14 cellular contexts compared by ENCODE assay signal in the genomic region with DNA sequence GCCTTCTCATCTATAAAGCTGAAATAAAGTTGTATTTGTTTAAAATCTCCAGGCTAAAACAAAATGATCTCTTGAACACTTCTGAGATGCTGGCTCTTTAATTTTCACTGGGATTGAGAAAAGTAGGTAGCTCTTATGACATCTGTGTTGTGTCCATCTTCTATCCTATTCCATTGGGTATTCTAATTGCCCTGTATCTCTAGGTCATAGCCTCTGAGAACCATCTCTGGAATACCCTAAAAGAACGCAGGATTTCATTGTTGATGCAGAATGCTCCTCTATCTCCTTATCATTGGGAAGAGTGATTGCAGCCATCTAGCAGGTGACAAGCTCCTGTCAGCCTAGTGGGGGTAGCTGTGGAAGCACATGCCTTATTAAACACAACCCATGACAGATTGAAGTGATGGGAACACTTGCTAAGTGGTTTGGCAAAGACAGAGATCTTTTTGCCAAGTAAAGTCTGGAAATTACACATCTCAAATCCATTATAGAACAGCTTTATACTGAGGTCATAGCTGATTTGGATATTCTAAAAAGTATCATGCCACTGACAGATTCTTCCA.
DNase-seq lines count a peak whose midpoint lies in the region; ATAC-seq and TF ChIP-seq lines count a peak whose summit lies in the region.
"Had no signal": no experiment of that assay in that cellular context is flagged by ENCODE, and none has a peak within 500 bp of the region (broad histone marks: within the 10 kb centered on the region; RNA-seq: fewer than 3 reads in every experiment).

No MANE protein-coding gene starts in this region.

- TF ChIP-seq CTCF in omental fat pad (IDR thresholded peaks at IDR 0.05) = no peak

- intact Hi-C loops in Right ventricle myocardium superior (cut with DNase I) = no loop called here
- intact Hi-C loops in cardiac septum (cut with DNase I) = no loop called here
- intact Hi-C loops in left ventricle myocardium superior (cut with micrococcal nuclease) = no loop called here

- DNase-seq in Right ventricle myocardium superior (no peak), cardiac septum (ENCODE audit: low spot score) (no peak), left ventricle myocardium superior (no peak), putamen (ENCODE audit: low spot score) (peak; percentile 36), cortex of kidney (lab: John Stamatoyannopoulos, UW) (no peak), omental fat pad (ENCODE audit: low spot score) (no peak)
- DNase-seq: Calu3; CD8-positive, alpha-beta T cell; DND-41; EL; GOT3; H9 had no signal

- ATAC-seq in Right ventricle myocardium superior (ENCODE audit: poor library complexity) (peak; percentile 91), SK-N-SH treated with all-trans-retinoic acid at 6 μM for 48 hours (no peak), left ventricle myocardium superior (peak; percentile 86), omental fat pad (ENCODE audit: low FRiP score) (no peak)
- ATAC-seq: CD8-positive, alpha-beta T cell; GM12878 had no signal

TF ChIP-seq in SK-N-SH treated with all-trans-retinoic acid at 6 μM for 48 hours, 23 proteins besides CTCF, POLR2A, EP300 and RAD21:
- no peak for TF ChIP-seq ZFP30 (CRISPR knock-in tag; IDR thresholded peaks at IDR 0.05)
- TF ChIP-seq GLIS3 (CRISPR knock-in tag; IDR thresholded peaks at IDR 0.05) = no peak
- no peak for TF ChIP-seq OSR1 (CRISPR knock-in tag; IDR thresholded peaks at IDR 0.05)
- 0 out of 2 replicates have a peak, but pooled peaks have one; percentile 11 for TF ChIP-seq TCF4 (CRISPR knock-in tag; IDR thresholded peaks at IDR 0.05; ENCODE audit: borderline replicate concordance)
- peak; percentile 95 for TF ChIP-seq ISL1 (CRISPR knock-in tag; IDR thresholded peaks at IDR 0.05)

Comparison
In these comparisons a context has a peak if more than half of its experiments do, and no peak if none do; other contexts are left out.
1. ATAC-seq: peak in Right ventricle myocardium superior (single experiment) and left ventricle myocardium superior (single experiment); none in SK-N-SH treated with all-trans-retinoic acid at 6 μM for 48 hours (single experiment) and omental fat pad (single experiment).